In genomic region chr6:119351005-119351394, GRCh38 we compare ENCODE assay signal across 8 cellular contexts. TPM values are rescaled to one million over a fixed set of nuclear protein-coding genes. Genes with fewer than 3 reads are reported as not detected.
DNase-seq lines count a peak whose midpoint lies in the region; TF ChIP-seq lines count a peak whose summit lies in the region.

No MANE protein-coding gene starts in this region.

- TF ChIP-seq CTCF in lower leg skin (IDR thresholded peaks at IDR 0.05): no peak

- no peak for TF ChIP-seq POLR2A in lower leg skin (IDR thresholded peaks at IDR 0.05)

- DNase-seq in NCI-H82 (lab: John Stamatoyannopoulos, UW) (peak; percentile 27), NCI-H82 treated with DMSO at 0.1 percent for 48 hours (lab: John Stamatoyannopoulos, UW; ENCODE audit: unreplicated experiment) (no peak), NCI-H2029 (lab: John Stamatoyannopoulos, UW) (peak; percentile 58), astrocyte of the hippocampus (ENCODE audit: low read depth, low spot score) (peak; percentile 55), medulla oblongata (ENCODE audit: extremely low spot score) (peak; percentile 45), NCI-H1048 (lab: John Stamatoyannopoulos, UW) (no peak), lower leg skin (ENCODE audit: low spot score in 2 of 2) (no peak)
- DNase-seq in stimulated activated CD4-positive, alpha-beta T cell treated with anti-CD3 and anti-CD28 coated beads, Interleukin-4, amount 100 ng/mL, for 4 hours: no peak

- no peak overlapping the region for H3K4me3 ChIP-seq in lower leg skin (ENCODE audit: low read depth, poor library complexity, severe bottlenecking)

- intact Hi-C loops in lower leg skin (cut with DNase I; ENCODE audit: low total_unique reads): no loop called here

- 25 to 31% methylated on average over 2 of the region's 2 CpGs for WGBS in lower leg skin, 2 donors

RNA-seq across cellular contexts. Expression of gene MAN1A1, which starts 1.4 kb away (rescaled TPM):
- 10 to 100 TPM; 33.5 to 85.7 (median 37.1) TPM for total RNA-seq in lower leg skin

Comparison
In these comparisons a context has a peak if more than half of its experiments do, and no peak if none do; other contexts are left out.
1. DNase-seq: peak in NCI-H82 (single experiment), NCI-H2029 (single experiment), astrocyte of the hippocampus (single experiment) and medulla oblongata (single experiment); none in NCI-H82 treated with DMSO at 0.1 percent for 48 hours (single experiment), NCI-H1048 (single experiment), lower leg skin (0 of 2) and stimulated activated CD4-positive, alpha-beta T cell treated with anti-CD3 and anti-CD28 coated beads, Interleukin-4, amount 100 ng/mL, for 4 hours (0 of 2).